2 cellular contexts compared by ENCODE assay signal in genomic region chr4:156575430-156576073, GRCh38.
TF ChIP-seq lines count a peak whose summit lies in the region.

No MANE protein-coding gene starts in this region.

TF ChIP-seq in SK-N-SH, 30 proteins besides CTCF, POLR2A, EP300 and RAD21 (continued from another document):
- TF ChIP-seq ZBTB33 (IDR thresholded peaks at IDR 0.05; ENCODE audit: borderline replicate concordance, low read depth) = no peak
- TF ChIP-seq RFX5 (IDR thresholded peaks at IDR 0.05; ENCODE audit: low read length) = no peak
- no peak for TF ChIP-seq NFIC (IDR thresholded peaks at IDR 0.05; ENCODE audit: borderline replicate concordance)

TF ChIP-seq in SK-N-SH treated with all-trans-retinoic acid at 6 μM for 48 hours, 23 proteins besides CTCF, POLR2A, EP300 and RAD21 (continued from another document):
- no peak for TF ChIP-seq POU6F1 (CRISPR knock-in tag; IDR thresholded peaks at IDR 0.05; ENCODE audit: borderline replicate concordance, low read depth)
- no peak for TF ChIP-seq TSHZ2 (CRISPR knock-in tag; IDR thresholded peaks at IDR 0.05)
- no peak for TF ChIP-seq TCF4 (CRISPR knock-in tag; IDR thresholded peaks at IDR 0.05; ENCODE audit: borderline replicate concordance)
- TF ChIP-seq ZFP30 (CRISPR knock-in tag; IDR thresholded peaks at IDR 0.05) = no peak
- TF ChIP-seq ESRRG (CRISPR knock-in tag; IDR thresholded peaks at IDR 0.05) = no peak
- no peak for TF ChIP-seq SNAI2 (CRISPR knock-in tag; IDR thresholded peaks at IDR 0.05)
- TF ChIP-seq ZC3H10 (CRISPR knock-in tag; IDR thresholded peaks at IDR 0.05) = no peak
- no peak for TF ChIP-seq ZNF70 (CRISPR knock-in tag; IDR thresholded peaks at IDR 0.05)
- TF ChIP-seq CSDC2 (CRISPR knock-in tag; IDR thresholded peaks at IDR 0.05) = no peak
- TF ChIP-seq ARNTL (CRISPR knock-in tag; IDR thresholded peaks at IDR 0.05; ENCODE audit: borderline replicate concordance, low read depth) = no peak
- no peak for TF ChIP-seq ZNF8 (CRISPR knock-in tag; IDR thresholded peaks at IDR 0.05)
- no peak for TF ChIP-seq CSRNP3 (CRISPR knock-in tag; IDR thresholded peaks at IDR 0.05)
